8 cellular contexts compared by ENCODE assay signal in the genomic region with DNA sequence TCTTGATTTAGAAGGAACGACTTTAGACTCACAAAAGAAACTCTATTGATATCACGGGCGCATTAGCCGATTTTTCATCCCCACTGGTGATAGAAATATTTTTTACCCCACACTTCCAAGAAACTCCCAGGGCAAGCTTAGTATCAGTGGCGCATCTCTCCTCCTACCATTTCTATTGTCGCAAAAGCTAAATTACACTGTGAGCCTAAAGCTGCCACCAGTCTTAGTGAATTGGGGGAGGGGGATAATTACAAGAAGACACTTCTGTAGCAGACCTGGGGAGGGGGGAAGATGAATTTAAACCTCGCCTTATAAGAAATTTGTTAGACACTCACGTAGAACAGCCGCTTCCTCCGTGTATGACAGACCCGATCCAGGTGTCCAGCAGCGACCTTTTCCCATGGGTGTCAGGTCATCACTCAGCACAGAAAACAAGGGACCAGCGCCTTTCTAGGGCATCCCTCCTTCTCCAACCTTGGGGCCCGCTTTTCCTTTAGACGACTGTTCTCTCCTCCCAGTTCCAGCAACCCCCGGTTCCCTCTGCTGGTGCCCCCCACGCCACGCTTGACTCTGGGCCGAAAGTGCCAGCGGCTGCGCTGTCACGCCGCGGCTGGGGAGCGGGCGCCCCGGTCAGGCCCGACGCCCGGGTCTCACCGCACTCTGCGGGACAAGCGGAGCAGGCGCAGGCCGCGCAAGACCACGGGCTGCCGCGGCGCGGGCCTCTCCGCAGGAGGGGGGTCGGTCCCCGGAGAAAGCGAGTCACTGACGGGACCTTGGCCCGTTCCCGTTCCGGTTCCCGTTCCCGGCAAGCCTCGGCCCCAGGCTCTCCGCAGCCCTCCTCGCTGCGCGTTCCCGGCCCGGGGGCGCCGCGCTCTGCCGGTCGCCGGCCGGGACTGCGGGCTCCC. TPM values are rescaled to one million over a fixed set of nuclear protein-coding genes. Genes with fewer than 3 reads are reported as not detected.
DNase-seq lines count a peak whose midpoint lies in the region; ATAC-seq, FAIRE-seq and TF ChIP-seq lines count a peak whose summit lies in the region.

No MANE protein-coding gene starts in this region.

- WGBS in psoas muscle, 3 donors, result 8 to 14% (median 9%) methylated on average over 42 to 66 of the region's 66 CpGs

- no peak for FAIRE-seq in HTR-8/SVneo (lab: Jason Lieb, UNC)

- peak; percentile 16 to 32 for DNase-seq in activated T-cell treated with anti-CD3 and anti-CD28 coated beads, Interleukin-2, amount 50 U/mL, for 72 hours
- DNase-seq in left ventricle myocardium superior (peak; percentile 67), psoas muscle (peak; percentile 37 to 72), putamen (ENCODE audit: low spot score) (no peak), HTR-8/SVneo (ENCODE audit: insufficient read length, low spot score) (no peak)

- ATAC-seq in HG03064 (IDR thresholded peaks at IDR 0.05; ENCODE audit: low read depth, unreplicated experiment) (peak; percentile 17), left ventricle myocardium superior (peak; percentile 34), psoas muscle (peak; percentile 14 to 54 (median 31)), GM21619 (IDR thresholded peaks at IDR 0.05; ENCODE audit: unreplicated experiment) (no peak)
- ATAC-seq in activated T-cell treated with anti-CD3 and anti-CD28 coated beads, Interleukin-2, amount 50 U/mL, for 72 hours (replicated peaks in 1 of 2), result peak; percentile 8 to 14

- no peaks in the 10 kb centered on the region for H3K36me3 Mint-ChIP-seq in activated T-cell treated with anti-CD3 and anti-CD28 coated beads, Interleukin-2, amount 50 U/mL, for 72 hours (ENCODE audit: insufficient read depth in 2 of 2)

- intact Hi-C loops in left ventricle myocardium superior (cut with micrococcal nuclease), result no loop called here
- intact Hi-C loops in psoas muscle (cut with DNase I), result loop anchor here in 1 of 2 donors (5.0 kb wide), 1 partner anchor 38 kb away; no protein-coding TSS in a partner anchor

- H3K9me3 Mint-ChIP-seq in activated T-cell treated with anti-CD3 and anti-CD28 coated beads, Interleukin-2, amount 50 U/mL, for 72 hours, result no peaks in the 10 kb centered on the region

- H3K9me3 ChIP-seq in psoas muscle, result no peaks in the 10 kb centered on the region

- H3K4me1 ChIP-seq in psoas muscle, result peaks cover 33% of the 10 kb centered on the region

- peak overlapping the region; percentile 59; the same call in 1 of the 2 replicates for H3K4me3 ChIP-seq in GM08714 (ENCODE audit: low read length)
- H3K4me3 ChIP-seq in psoas muscle, result peak overlapping the region; percentile 91

- H3K4me3 Mint-ChIP-seq in activated T-cell treated with anti-CD3 and anti-CD28 coated beads, Interleukin-2, amount 50 U/mL, for 72 hours, result no peak overlapping the region

- peaks cover 27% of the 10 kb centered on the region for H3K4me1 Mint-ChIP-seq in activated T-cell treated with anti-CD3 and anti-CD28 coated beads, Interleukin-2, amount 50 U/mL, for 72 hours (ENCODE audit: low read depth)

- H3K27me3 ChIP-seq in psoas muscle (ENCODE audit: insufficient read depth in 3 of 3, low read length in 2 of 3), result no peaks in the 10 kb centered on the region

- H3K36me3 ChIP-seq in psoas muscle (ENCODE audit: insufficient read depth in 1 of 2, low read depth in 1 of 2), result peaks cover 2 to 6% of the 10 kb centered on the region in 2 donors

- no peak for TF ChIP-seq CTCF in psoas muscle (IDR thresholded peaks at IDR 0.05)

- H3K27ac Mint-ChIP-seq in activated T-cell treated with anti-CD3 and anti-CD28 coated beads, Interleukin-2, amount 50 U/mL, for 72 hours, result no peak overlapping the region

- H3K27ac ChIP-seq in psoas muscle, result peak overlapping the region; percentile 89

- H3K27me3 Mint-ChIP-seq in activated T-cell treated with anti-CD3 and anti-CD28 coated beads, Interleukin-2, amount 50 U/mL, for 72 hours (ENCODE audit: low read depth), result peaks cover 5% of the 10 kb centered on the region

RNA-seq across cellular contexts. Expression of gene PHC2, which starts 0.8 kb away (rescaled TPM):
- total RNA-seq in activated T-cell treated with anti-CD3 and anti-CD28 coated beads, Interleukin-2, amount 50 U/mL, for 72 hours, result 10 to 100 TPM; 29.4 to 31.5 TPM
- total RNA-seq in left ventricle myocardium superior, result 118 TPM
- total RNA-seq in psoas muscle, result 100 to 1,000 TPM in 3 of 4 donors, 10 to 100 TPM in 1; 74.1 to 427 (median 339) TPM
- polyA plus RNA-seq in psoas muscle, result 100 to 1,000 TPM; 221 to 393 (median 338) TPM

RNA-seq across cellular contexts. Expression of gene ZSCAN20, which starts 42.3 kb away (rescaled TPM):
- 1 to 10 TPM; 3.1 to 3.3 TPM for total RNA-seq in activated T-cell treated with anti-CD3 and anti-CD28 coated beads, Interleukin-2, amount 50 U/mL, for 72 hours
- total RNA-seq in left ventricle myocardium superior (4.4 TPM), psoas muscle (1 to 10 TPM; 2.0 to 4.9 (median 3.3) TPM)
- polyA plus RNA-seq in psoas muscle, result 1 to 10 TPM in 1 of 3 donors, under 1 TPM in 2; 0.75 to 3.2 (median 0.85) TPM

Comparison
In these comparisons a context has a peak if more than half of its experiments do, and no peak if none do; other contexts are left out.
1. DNase-seq: peak in activated T-cell treated with anti-CD3 and anti-CD28 coated beads, Interleukin-2, amount 50 U/mL, for 72 hours (2 of 2), left ventricle myocardium superior (single experiment) and psoas muscle (2 of 2); none in putamen (single experiment) and HTR-8/SVneo (single experiment).